1 cellular context compared by ENCODE assay signal in the genomic region with DNA sequence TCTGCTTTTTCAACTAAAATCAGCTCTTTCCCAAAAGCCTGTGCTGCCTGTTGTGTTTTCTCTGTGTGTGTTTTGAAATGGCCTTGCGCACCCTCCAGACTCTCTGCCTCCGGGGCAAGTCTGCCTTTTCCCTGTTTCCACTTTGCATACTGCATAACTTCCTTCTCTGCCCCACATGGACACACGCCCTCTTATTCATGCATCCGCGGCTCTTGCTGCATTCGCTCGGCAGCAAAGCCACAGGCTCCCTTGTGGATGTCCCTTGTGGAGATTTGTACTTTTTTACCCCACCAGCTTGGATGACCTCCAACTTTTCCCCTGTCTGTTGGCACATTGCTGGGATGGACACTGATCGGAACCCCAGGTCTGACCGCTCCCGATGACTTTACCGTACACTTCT.
TF ChIP-seq lines count a peak whose summit lies in the region.

No MANE protein-coding gene starts in this region.

TF ChIP-seq in HepG2, 621 proteins besides CTCF, POLR2A, EP300 and RAD21 (continued from another document):
- TF ChIP-seq TEF (CRISPR knock-in tag; IDR thresholded peaks at IDR 0.05) (no peak), RORA (CRISPR knock-in tag; IDR thresholded peaks at IDR 0.05) (no peak), HBP1 (CRISPR knock-in tag; IDR thresholded peaks at IDR 0.05; ENCODE audit: low read depth) (no peak), ZNF446 (CRISPR knock-in tag; IDR thresholded peaks at IDR 0.05) (no peak), RBM22 (optimal IDR thresholded peaks at IDR 0.05; ENCODE audit: low read length) (no peak)
- TF ChIP-seq, protein P1, sequence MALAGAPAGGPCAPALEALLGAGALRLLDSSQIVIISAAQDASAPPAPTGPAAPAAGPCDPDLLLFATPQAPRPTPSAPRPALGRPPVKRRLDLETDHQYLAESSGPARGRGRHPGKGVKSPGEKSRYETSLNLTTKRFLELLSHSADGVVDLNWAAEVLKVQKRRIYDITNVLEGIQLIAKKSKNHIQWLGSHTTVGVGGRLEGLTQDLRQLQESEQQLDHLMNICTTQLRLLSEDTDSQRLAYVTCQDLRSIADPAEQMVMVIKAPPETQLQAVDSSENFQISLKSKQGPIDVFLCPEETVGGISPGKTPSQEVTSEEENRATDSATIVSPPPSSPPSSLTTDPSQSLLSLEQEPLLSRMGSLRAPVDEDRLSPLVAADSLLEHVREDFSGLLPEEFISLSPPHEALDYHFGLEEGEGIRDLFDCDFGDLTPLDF (CRISPR knock-in tag; IDR thresholded peaks at IDR 0.05), result no peak
- TF ChIP-seq, protein P2, sequence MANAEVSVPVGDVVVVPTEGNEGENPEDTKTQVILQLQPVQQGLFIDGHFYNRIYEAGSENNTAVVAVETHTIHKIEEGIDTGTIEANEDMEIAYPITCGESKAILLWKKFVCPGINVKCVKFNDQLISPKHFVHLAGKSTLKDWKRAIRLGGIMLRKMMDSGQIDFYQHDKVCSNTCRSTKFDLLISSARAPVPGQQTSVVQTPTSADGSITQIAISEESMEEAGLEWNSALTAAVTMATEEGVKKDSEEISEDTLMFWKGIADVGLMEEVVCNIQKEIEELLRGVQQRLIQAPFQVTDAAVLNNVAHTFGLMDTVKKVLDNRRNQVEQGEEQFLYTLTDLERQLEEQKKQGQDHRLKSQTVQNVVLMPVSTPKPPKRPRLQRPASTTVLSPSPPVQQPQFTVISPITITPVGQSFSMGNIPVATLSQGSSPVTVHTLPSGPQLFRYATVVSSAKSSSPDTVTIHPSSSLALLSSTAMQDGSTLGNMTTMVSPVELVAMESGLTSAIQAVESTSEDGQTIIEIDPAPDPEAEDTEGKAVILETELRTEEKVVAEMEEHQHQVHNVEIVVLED (CRISPR knock-in tag; IDR thresholded peaks at IDR 0.05; ENCODE audit: borderline replicate concordance), result no peak
